ENCODE assay signal across 8 cellular contexts in genomic region chr2:189579585-189579984, GRCh38. TPM values are rescaled to one million over a fixed set of nuclear protein-coding genes. Genes with fewer than 3 reads are reported as not detected.
DNase-seq lines count a peak whose midpoint lies in the region; ATAC-seq and TF ChIP-seq lines count a peak whose summit lies in the region.

No MANE protein-coding gene starts in this region.

- POLR2A ChIA-PET in activated B cell treated with CpG ODN at 0.5 μM for 24 hours (lab: Charles Lee) (no interaction called here), PC-3 (lab: Charles Lee; ENCODE audit: unreplicated experiment) (no interaction called here)

- H3F3A ChIP-seq in PC-3 (ENCODE audit: low read length, unreplicated experiment) = no peaks in the 10 kb centered on the region

- no TSS peak for BruUV-seq in PC-3 (replicated peaks; lab: Mats Ljungman, UMichigan)

- no peaks in the 10 kb centered on the region for H3K27me3 ChIP-seq in right cardiac atrium (ENCODE audit: control insufficient read depth, insufficient read depth)
- no peaks in the 10 kb centered on the region; the same call in 1 of the 2 replicates for H3K27me3 ChIP-seq in PC-3 (ENCODE audit: low read length)

- H3K36me3 ChIP-seq in PC-3 (ENCODE audit: low read depth, low read length) = no peaks in the 10 kb centered on the region

- H3K4me1 Mint-ChIP-seq in activated B cell treated with CpG ODN at 0.5 μM for 24 hours = peaks cover 20% of the 10 kb centered on the region

- H3K27ac Mint-ChIP-seq in activated B cell treated with CpG ODN at 0.5 μM for 24 hours = no peak overlapping the region

- CTCF ChIA-PET in activated B cell treated with CpG ODN at 0.5 μM for 24 hours (lab: Charles Lee) (no interaction called here), PC-3 (lab: Charles Lee) (no interaction called here)

- H3K9me3 ChIP-seq in right cardiac atrium (ENCODE audit: control insufficient read depth, low read length) (no peaks in the 10 kb centered on the region), PC-3 (ENCODE audit: low read length) (no peaks in the 10 kb centered on the region)

- no peak for TF ChIP-seq CTCF in activated B cell treated with CpG ODN at 0.5 μM for 24 hours (IDR thresholded peaks at IDR 0.05)
- TF ChIP-seq CTCF in PC-3 (conservative IDR thresholded peaks at IDR 0.05; ENCODE audit: low read depth, low read length) = no peak

- 25% methylated on average over 8 of the region's 8 CpGs for WGBS in right cardiac atrium

- H3K27ac ChIP-seq in right cardiac atrium (ENCODE audit: low read length) (peak overlapping the region; percentile 56), PC-3 (ENCODE audit: low read length) (no peak overlapping the region)

- no peak overlapping the region for H3K9ac ChIP-seq in PC-3 (ENCODE audit: low read length)

- DNase-seq in HuH-7 (ENCODE audit: low spot score) (peak; percentile 34), activated B cell treated with CpG ODN at 0.5 μM for 24 hours (no peak), right cardiac atrium (no peak), sciatic nerve (ENCODE audit: low spot score) (no peak), NCI-H446 (lab: John Stamatoyannopoulos, UW) (no peak), NCI-H526 (lab: John Stamatoyannopoulos, UW) (no peak), PC-3 (no peak)

- H2AFZ ChIP-seq in PC-3 (ENCODE audit: low read length) = no peak overlapping the region

- H4K20me1 ChIP-seq in PC-3 (ENCODE audit: low read length) = no peaks in the 10 kb centered on the region

- peak overlapping the region; percentile 49 for H3K4me3 Mint-ChIP-seq in activated B cell treated with CpG ODN at 0.5 μM for 24 hours

- no peaks in the 10 kb centered on the region for H3K9me2 ChIP-seq in PC-3 (replicated peaks; ENCODE audit: low read length)

- no peaks in the 10 kb centered on the region for H3K9me3 Mint-ChIP-seq in activated B cell treated with CpG ODN at 0.5 μM for 24 hours

- H3K4me1 ChIP-seq in right cardiac atrium (ENCODE audit: control insufficient read depth, insufficient read depth, low read length) = peaks cover 8% of the 10 kb centered on the region
- H3K4me1 ChIP-seq in PC-3 (ENCODE audit: insufficient read depth, low read length) = 0 out of 2 replicates have a peak, but pooled peaks cover 9% of the 10 kb centered on the region

- H3K79me2 ChIP-seq in PC-3 (ENCODE audit: low read length) = no peaks in the 10 kb centered on the region

- ATAC-seq in activated B cell treated with CpG ODN at 0.5 μM for 24 hours (ENCODE audit: low read depth) = no peak
- ATAC-seq in right cardiac atrium = peak; percentile 32 to 47
- peak; percentile 66 for ATAC-seq in sciatic nerve
- no peak for ATAC-seq in HG03097 (IDR thresholded peaks at IDR 0.05; ENCODE audit: low FRiP score, unreplicated experiment)
- ATAC-seq in PC-3 = no peak

- peaks cover 43% of the 10 kb centered on the region for H3K27me3 Mint-ChIP-seq in activated B cell treated with CpG ODN at 0.5 μM for 24 hours

- H3K4me3 ChIP-seq in right cardiac atrium (ENCODE audit: low read length) (peak overlapping the region; percentile 79), PC-3 (ENCODE audit: low read length) (no peak overlapping the region)

- no peaks in the 10 kb centered on the region for H3K36me3 Mint-ChIP-seq in activated B cell treated with CpG ODN at 0.5 μM for 24 hours (ENCODE audit: low read depth)

- no peak overlapping the region for H3K4me2 ChIP-seq in PC-3 (ENCODE audit: low read length)

- intact Hi-C loops in activated B cell treated with CpG ODN at 0.5 μM for 24 hours (cut with micrococcal nuclease) = no loop called here
- intact Hi-C loops in right cardiac atrium (cut with DNase I) = loop anchor here in 1 of 4 donors (10.0 kb wide), 1 partner anchor 115 kb away; no protein-coding TSS in a partner anchor
- intact Hi-C loops in sciatic nerve (cut with DNase I) = no loop called here
- intact Hi-C loops in PC-3 (cut with micrococcal nuclease) = no loop called here

RNA-seq across cellular contexts. Expression of gene SLC40A1, which starts 1.0 kb away (rescaled TPM):
- total RNA-seq in activated B cell treated with CpG ODN at 0.5 μM for 24 hours = 0.12 and 0.20 TPM in 2 replicates
- total RNA-seq in right cardiac atrium = 10 to 100 TPM; 50.5 to 86.9 (median 73.9) TPM
- 32.2 TPM for polyA plus RNA-seq in right cardiac atrium
- 48.6 TPM for total RNA-seq in sciatic nerve
- total RNA-seq in PC-3 (2014; rRNA removed) = 1.7 and 13.4 TPM in 2 replicates

Comparison
In these comparisons a context has a peak if more than half of its experiments do, and no peak if none do; other contexts are left out.
1. ATAC-seq: peak in right cardiac atrium (2 of 2) and sciatic nerve (single experiment); none in activated B cell treated with CpG ODN at 0.5 μM for 24 hours (single experiment), HG03097 (single experiment) and PC-3 (single experiment).